In genomic region chr4:165208322-165208652, GRCh38 we compare ENCODE assay signal across 8 cellular contexts. TPM values are rescaled to one million over a fixed set of nuclear protein-coding genes. Genes with fewer than 3 reads are reported as not detected.
DNase-seq lines count a peak whose midpoint lies in the region; ATAC-seq lines count a peak whose summit lies in the region.

No MANE protein-coding gene starts in this region.

- peak overlapping the region; percentile 88 for H3K4me3 Mint-ChIP-seq in activated CD4-positive, alpha-beta memory T cell treated with anti-CD3 and anti-CD28 coated beads for 36 hours
- peak overlapping the region; percentile 86 for H3K4me3 Mint-ChIP-seq in stimulated activated naive CD8-positive, alpha-beta T cell treated with anti-CD3 and anti-CD28 coated beads, Interleukin-15, amount 100 ng/mL, for 72 hours

- POLR2A ChIA-PET in activated CD4-positive, alpha-beta memory T cell treated with anti-CD3 and anti-CD28 coated beads for 36 hours (lab: Charles Lee) = interaction anchor here (1.6 to 1.9 kb wide), 2 partner anchors 18 to 119 kb away, joined by 4 to 7 read pairs; partner anchors contain the start of gene MSMO1

- no peaks in the 10 kb centered on the region for H3K27me3 Mint-ChIP-seq in activated CD4-positive, alpha-beta memory T cell treated with anti-CD3 and anti-CD28 coated beads for 36 hours
- no peaks in the 10 kb centered on the region for H3K27me3 Mint-ChIP-seq in stimulated activated naive CD8-positive, alpha-beta T cell treated with anti-CD3 and anti-CD28 coated beads, Interleukin-15, amount 100 ng/mL, for 72 hours

- CTCF ChIA-PET in activated CD4-positive, alpha-beta memory T cell treated with anti-CD3 and anti-CD28 coated beads for 36 hours (lab: Charles Lee) = interaction anchor here (1.4 to 1.5 kb wide), 2 partner anchors 77 to 95 kb away, joined by 5 to 6 read pairs; partner anchors contain the start of gene TMEM192

- H3K4me1 Mint-ChIP-seq in activated CD4-positive, alpha-beta memory T cell treated with anti-CD3 and anti-CD28 coated beads for 36 hours (ENCODE audit: low read depth) = peaks cover 72% of the 10 kb centered on the region
- peaks cover 82% of the 10 kb centered on the region for H3K4me1 Mint-ChIP-seq in stimulated activated naive CD8-positive, alpha-beta T cell treated with anti-CD3 and anti-CD28 coated beads, Interleukin-15, amount 100 ng/mL, for 72 hours

- no peaks in the 10 kb centered on the region for H3K36me3 Mint-ChIP-seq in activated CD4-positive, alpha-beta memory T cell treated with anti-CD3 and anti-CD28 coated beads for 36 hours

- no peak for ATAC-seq in stimulated activated naive CD8-positive, alpha-beta T cell treated with anti-CD3 and anti-CD28 coated beads, Interleukin-15, amount 100 ng/mL, for 72 hours
- no peak for ATAC-seq in HG02623 (IDR thresholded peaks at IDR 0.05; ENCODE audit: unreplicated experiment)

- intact Hi-C loops in activated CD4-positive, alpha-beta memory T cell treated with anti-CD3 and anti-CD28 coated beads for 36 hours (cut with micrococcal nuclease) = loop anchor here (2.0 to 10.0 kb wide), 4 partner anchors 41 to 1713 kb away; partner anchors contain the start of genes TMA16 and TMEM192

- peak overlapping the region; percentile 86 for H3K27ac Mint-ChIP-seq in activated CD4-positive, alpha-beta memory T cell treated with anti-CD3 and anti-CD28 coated beads for 36 hours
- H3K27ac Mint-ChIP-seq in stimulated activated naive CD8-positive, alpha-beta T cell treated with anti-CD3 and anti-CD28 coated beads, Interleukin-15, amount 100 ng/mL, for 72 hours = peak overlapping the region; percentile 87 to 94

- peak; percentile 57 for DNase-seq in NCI-H510A treated with DMSO at 0.1 percent for 48 hours (lab: John Stamatoyannopoulos, UW)
- no peak for DNase-seq in NCI-H510A (lab: John Stamatoyannopoulos, UW)
- no peak for DNase-seq in activated CD4-positive, alpha-beta memory T cell treated with anti-CD3 and anti-CD28 coated beads for 36 hours
- peak in 1 of 2 donors; percentile 28 for DNase-seq in stimulated activated naive CD8-positive, alpha-beta T cell treated with anti-CD3 and anti-CD28 coated beads, Interleukin-15, amount 100 ng/mL, for 72 hours
- DNase-seq in NCI-H2227 treated with DMSO at 0.1 percent for 48 hours (lab: John Stamatoyannopoulos, UW) = no peak
- no peak for DNase-seq in NCI-H2107 treated with DMSO at 0.1 percent for 48 hours (lab: John Stamatoyannopoulos, UW; ENCODE audit: unreplicated experiment)

- no peaks in the 10 kb centered on the region for H3K9me3 Mint-ChIP-seq in activated CD4-positive, alpha-beta memory T cell treated with anti-CD3 and anti-CD28 coated beads for 36 hours
- no peaks in the 10 kb centered on the region for H3K9me3 Mint-ChIP-seq in stimulated activated naive CD8-positive, alpha-beta T cell treated with anti-CD3 and anti-CD28 coated beads, Interleukin-15, amount 100 ng/mL, for 72 hours

- H3K4me3 ChIP-seq in iPS-11a (ENCODE audit: low read depth, low read length) = peak overlapping the region; percentile 79

RNA-seq across cellular contexts. Expression of gene KLHL2, which starts 0.9 kb away (rescaled TPM):
- 10 to 100 TPM; 25.0 to 26.0 TPM for total RNA-seq in activated CD4-positive, alpha-beta memory T cell treated with anti-CD3 and anti-CD28 coated beads for 36 hours
